ENCODE assay signal across 8 cellular contexts in the genomic region with DNA sequence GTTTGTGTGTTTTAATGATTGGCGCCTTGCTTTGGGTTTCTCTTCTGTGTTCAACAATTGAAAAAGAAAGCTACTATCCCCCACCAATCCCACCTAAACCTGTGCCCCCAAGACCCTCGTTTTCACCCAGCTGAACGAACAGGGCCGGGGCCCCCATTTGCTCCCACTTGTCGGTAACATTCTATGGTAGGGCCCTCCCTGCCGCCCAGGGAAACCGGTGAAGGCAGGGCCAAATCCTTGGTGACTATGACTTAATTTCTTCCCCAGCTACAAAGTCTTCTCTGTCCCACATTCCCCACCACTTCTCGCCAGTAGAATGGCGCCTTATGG. TPM values are rescaled to one million over a fixed set of nuclear protein-coding genes. Genes with fewer than 3 reads are reported as not detected.
DNase-seq lines count a peak whose midpoint lies in the region; ATAC-seq and TF ChIP-seq lines count a peak whose summit lies in the region.

No MANE protein-coding gene starts in this region.

- intact Hi-C loops in adrenal gland (cut with DNase I) = no loop called here
- intact Hi-C loops in tibial artery (cut with DNase I; ENCODE audit: low total_unique reads) = loop anchor here (2.0 to 10.0 kb wide), 3 partner anchors 39 to 199 kb away; partner anchors contain the start of genes CIAO1, DUSP2 and NEURL3

- peaks cover 7 to 19% of the 10 kb centered on the region in 2 donors for H3K4me1 ChIP-seq in adrenal gland (replicated peaks in 1 of 2)
- H3K4me1 ChIP-seq in tibial artery = peaks cover 3 to 26% (median 12%) of the 10 kb centered on the region in 4 donors

- H3K27ac ChIP-seq in adrenal gland (peak overlapping the region in 3 of 5 donors; percentile 67 to 82 (median 78)), tibial artery (peak overlapping the region; percentile 70 to 84)

- H3K27me3 ChIP-seq in adrenal gland (no peaks in the 10 kb centered on the region), tibial artery (peaks cover 0 to 4% of the 10 kb centered on the region in 2 donors)

- no peak for DNase-seq in activated T-cell treated with anti-CD3 and anti-CD28 coated beads, Interleukin-2, amount 50 U/mL, for 24 hours
- no peak for DNase-seq in activated T-cell treated with anti-CD3 and anti-CD28 coated beads, Interleukin-2, amount 50 U/mL, for 48 hours
- DNase-seq in adrenal gland (no peak), left kidney (ENCODE audit: low read depth, low spot score) (peak; percentile 14), tibial artery (no peak), HT-29 (ENCODE audit: low spot score) (no peak), NCI-H345 (lab: John Stamatoyannopoulos, UW) (no peak)

- H3K9me3 Mint-ChIP-seq in activated T-cell treated with anti-CD3 and anti-CD28 coated beads, Interleukin-2, amount 50 U/mL, for 24 hours = no peaks in the 10 kb centered on the region

- H3K4me1 Mint-ChIP-seq in activated T-cell treated with anti-CD3 and anti-CD28 coated beads, Interleukin-2, amount 50 U/mL, for 24 hours (ENCODE audit: low read depth) = peaks cover 50% of the 10 kb centered on the region

- no peak for TF ChIP-seq POLR2A in adrenal gland (IDR thresholded peaks at IDR 0.05)

- no peaks in the 10 kb centered on the region for H3K9me3 ChIP-seq in adrenal gland (replicated peaks in 1 of 3)
- H3K9me3 ChIP-seq in tibial artery = no peaks in the 10 kb centered on the region

- peaks cover 54% of the 10 kb centered on the region for H3K36me3 Mint-ChIP-seq in activated T-cell treated with anti-CD3 and anti-CD28 coated beads, Interleukin-2, amount 50 U/mL, for 24 hours (ENCODE audit: low read depth)

- peak overlapping the region; percentile 100 for H3K4me3 Mint-ChIP-seq in activated T-cell treated with anti-CD3 and anti-CD28 coated beads, Interleukin-2, amount 50 U/mL, for 24 hours

- no peak for TF ChIP-seq CTCF in adrenal gland (IDR thresholded peaks at IDR 0.05)
- TF ChIP-seq CTCF in tibial artery (IDR thresholded peaks at IDR 0.05) = no peak

- WGBS in adrenal gland, 4 donors = 20 to 36% (median 23%) methylated on average over 9 of the region's 9 CpGs

- no peak for ATAC-seq in HG03097 (IDR thresholded peaks at IDR 0.05; ENCODE audit: low FRiP score, unreplicated experiment)

- H3K27me3 Mint-ChIP-seq in activated T-cell treated with anti-CD3 and anti-CD28 coated beads, Interleukin-2, amount 50 U/mL, for 24 hours = no peaks in the 10 kb centered on the region

- H3K36me3 ChIP-seq in adrenal gland (replicated peaks in 1 of 2) (peaks cover 0 to 26% of the 10 kb centered on the region in 2 donors), tibial artery (peaks cover 26 to 28% (median 27%) of the 10 kb centered on the region in 3 donors)

- H3K4me3 ChIP-seq in adrenal gland = peak overlapping the region; percentile 46 to 91 (median 78)
- H3K4me3 ChIP-seq in tibial artery = peak overlapping the region; percentile 57 to 69

- peak overlapping the region; percentile 100 for H3K27ac Mint-ChIP-seq in activated T-cell treated with anti-CD3 and anti-CD28 coated beads, Interleukin-2, amount 50 U/mL, for 24 hours

RNA-seq across cellular contexts. Expression of gene SNRNP200, which starts 0.6 kb away (rescaled TPM):
- 100 to 1,000 TPM in 2 of 8 donors, 10 to 100 TPM in 6; 69.3 to 114 (median 96.1) TPM for total RNA-seq in adrenal gland
- 100 to 1,000 TPM in 2 of 3 donors, 10 to 100 TPM in 1; 80.9 to 117 (median 103) TPM for polyA plus RNA-seq in adrenal gland
- 82.2 and 86.3 TPM in 2 replicates for total RNA-seq in HT-29 (2014; rRNA removed; shearing (Covaris generic))

RNA-seq across cellular contexts. Expression of gene ITPRIPL1, which starts 19.2 kb away (rescaled TPM):
- 1 to 10 TPM in 4 of 8 donors, under 1 TPM in 3, not detected in 1; 0.32 to 3.8 (median 1.0) TPM for total RNA-seq in adrenal gland
- under 1 TPM; 0.33 to 0.40 (median 0.40) TPM for polyA plus RNA-seq in adrenal gland
- total RNA-seq in HT-29 (2014; rRNA removed; shearing (Covaris generic)) = not detected in 2 replicates

RNA-seq across cellular contexts. Expression of gene NCAPH, which starts 29.6 kb away (rescaled TPM):
- total RNA-seq in adrenal gland = 1 to 10 TPM in 6 of 8 donors, under 1 TPM in 2; 0.60 to 2.6 (median 1.3) TPM
- 1 to 10 TPM in 1 of 3 donors, under 1 TPM in 2; 0.40 to 1.5 (median 0.51) TPM for polyA plus RNA-seq in adrenal gland
- total RNA-seq in HT-29 (2014; rRNA removed; shearing (Covaris generic)) = 24.5 and 28.6 TPM in 2 replicates

RNA-seq across cellular contexts. Expression of gene CIAO1, which starts 39.9 kb away (rescaled TPM):
- 100 to 1,000 TPM in 6 of 8 donors, 10 to 100 TPM in 2; 92.5 to 237 (median 139) TPM for total RNA-seq in adrenal gland
- 100 to 1,000 TPM in 1 of 3 donors, 10 to 100 TPM in 2; 52.5 to 137 (median 59.5) TPM for polyA plus RNA-seq in adrenal gland
- total RNA-seq in HT-29 (2014; rRNA removed; shearing (Covaris generic)) = 169 and 197 TPM in 2 replicates

RNA-seq across cellular contexts. Expression of gene TMEM127, which starts 40.1 kb away (rescaled TPM):
- total RNA-seq in adrenal gland = 10 to 100 TPM; 57.7 to 89.2 (median 71.2) TPM
- polyA plus RNA-seq in adrenal gland = 10 to 100 TPM; 14.9 to 48.2 (median 14.9) TPM
- total RNA-seq in HT-29 (2014; rRNA removed; shearing (Covaris generic)) = 26.2 and 33.1 TPM in 2 replicates
